Comparison of ENCODE assay signal across 17 cellular contexts in the genomic region with DNA sequence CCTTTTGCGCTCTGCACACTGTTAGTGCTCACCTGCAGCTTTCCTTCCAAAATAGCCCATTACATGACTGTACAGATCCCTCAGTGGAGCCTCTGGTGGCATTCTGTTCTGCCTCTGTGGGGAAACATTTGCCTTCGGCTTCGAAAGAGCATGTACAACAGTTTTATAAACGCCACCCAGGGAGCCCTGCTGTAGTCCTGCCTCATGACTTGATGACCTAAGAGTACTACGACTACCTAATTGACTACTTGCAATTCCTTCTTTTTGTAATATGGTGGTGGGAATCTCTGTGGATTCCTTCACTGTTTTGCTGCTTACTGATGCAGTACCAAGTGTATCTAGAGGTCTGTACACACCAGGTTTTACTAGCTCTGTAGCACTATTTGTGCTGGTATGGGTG.
DNase-seq lines count a peak whose midpoint lies in the region; ATAC-seq lines count a peak whose summit lies in the region.
"Had no signal": no experiment of that assay in that cellular context is flagged by ENCODE, and none has a peak within 500 bp of the region (broad histone marks: within the 10 kb centered on the region; RNA-seq: fewer than 3 reads in every experiment).

No MANE protein-coding gene starts in this region.

- peak overlapping the region; percentile 11; the same call in 1 of the 2 replicates for H3K4me3 ChIP-seq in Jurkat, Clone E6-1 (ENCODE audit: low read length)
- H3K4me3 ChIP-seq: BLaER1 treated with 17β-estradiol and CSF1 and Interleukin-3, amounts not matched to agents 10 nM and 100 nM; K562; PC-9; SJSA1 had no signal

- peaks cover 16% of the 10 kb centered on the region for H3K4me1 Mint-ChIP-seq in activated T-cell treated with anti-CD3 and anti-CD28 coated beads, Interleukin-2, amount 50 U/mL, for 24 hours (ENCODE audit: low read depth)
- peaks cover 5% of the 10 kb centered on the region for H3K4me1 Mint-ChIP-seq in activated T-cell treated with anti-CD3 and anti-CD28 coated beads, Interleukin-2, amount 50 U/mL, for 4 hours (ENCODE audit: low read depth)
- H3K4me1 Mint-ChIP-seq in central memory CD8-positive, alpha-beta T cell: peaks cover 9% of the 10 kb centered on the region

- no peaks in the 10 kb centered on the region for H3K9me3 Mint-ChIP-seq in activated T-cell treated with anti-CD3 and anti-CD28 coated beads, Interleukin-2, amount 50 U/mL, for 24 hours
- H3K9me3 Mint-ChIP-seq in activated T-cell treated with anti-CD3 and anti-CD28 coated beads, Interleukin-2, amount 50 U/mL, for 4 hours: no peaks in the 10 kb centered on the region
- H3K9me3 Mint-ChIP-seq in central memory CD8-positive, alpha-beta T cell: no peaks in the 10 kb centered on the region

- ATAC-seq in activated T-cell treated with anti-CD3 and anti-CD28 coated beads, Interleukin-2, amount 50 U/mL, for 4 hours: no peak
- ATAC-seq in GM18498 (IDR thresholded peaks at IDR 0.05; ENCODE audit: unreplicated experiment): peak; percentile 31
- ATAC-seq in central memory CD8-positive, alpha-beta T cell (replicated peaks; ENCODE audit: extremely low read depth, poor library complexity, severe bottlenecking): peak; percentile 14
- ATAC-seq: K562 had no signal

- DNase-seq in activated T-cell treated with anti-CD3 and anti-CD28 coated beads, Interleukin-2, amount 50 U/mL, for 24 hours: no peak
- no peak for DNase-seq in activated T-cell treated with anti-CD3 and anti-CD28 coated beads, Interleukin-2, amount 50 U/mL, for 4 hours
- DNase-seq in Jurkat, Clone E6-1 (ENCODE audit: low read depth, low spot score): no peak
- DNase-seq in central memory CD8-positive, alpha-beta T cell (ENCODE audit: low spot score in 2 of 2): no peak
- no peak for DNase-seq in activated CD4-positive, CD25-positive, alpha-beta regulatory T cell (lab: John Stamatoyannopoulos, UW)
- DNase-seq in ecto neural progenitor cell (ENCODE audit: low spot score) (no peak), HCEC 1CT (no peak)
- DNase-seq: GOT3, NCI-H1436, NCI-H2081, NCI-H748 treated with DMSO at 0.1 percent for 48 hours, PC-9, SW 1271 had no signal

- H3K36me3 Mint-ChIP-seq in activated T-cell treated with anti-CD3 and anti-CD28 coated beads, Interleukin-2, amount 50 U/mL, for 24 hours (ENCODE audit: low read depth): peaks cover 40% of the 10 kb centered on the region
- H3K36me3 Mint-ChIP-seq in activated T-cell treated with anti-CD3 and anti-CD28 coated beads, Interleukin-2, amount 50 U/mL, for 4 hours (ENCODE audit: insufficient read depth): peaks cover 15% of the 10 kb centered on the region
- peaks cover 23% of the 10 kb centered on the region for H3K36me3 Mint-ChIP-seq in central memory CD8-positive, alpha-beta T cell (ENCODE audit: insufficient read depth)

- no peak overlapping the region for H3K4me3 Mint-ChIP-seq in activated T-cell treated with anti-CD3 and anti-CD28 coated beads, Interleukin-2, amount 50 U/mL, for 24 hours
- H3K4me3 Mint-ChIP-seq in activated T-cell treated with anti-CD3 and anti-CD28 coated beads, Interleukin-2, amount 50 U/mL, for 4 hours: no peak overlapping the region
- H3K4me3 Mint-ChIP-seq in central memory CD8-positive, alpha-beta T cell: no peak overlapping the region

- H3K27me3 Mint-ChIP-seq in activated T-cell treated with anti-CD3 and anti-CD28 coated beads, Interleukin-2, amount 50 U/mL, for 24 hours: no peaks in the 10 kb centered on the region
- no peaks in the 10 kb centered on the region for H3K27me3 Mint-ChIP-seq in activated T-cell treated with anti-CD3 and anti-CD28 coated beads, Interleukin-2, amount 50 U/mL, for 4 hours (ENCODE audit: low read depth)
- no peaks in the 10 kb centered on the region for H3K27me3 Mint-ChIP-seq in central memory CD8-positive, alpha-beta T cell

- peak overlapping the region; percentile 85 for H3K27ac Mint-ChIP-seq in activated T-cell treated with anti-CD3 and anti-CD28 coated beads, Interleukin-2, amount 50 U/mL, for 24 hours
- H3K27ac Mint-ChIP-seq in central memory CD8-positive, alpha-beta T cell (ENCODE audit: low read depth): no peak overlapping the region

Comparison
In these comparisons a context has a peak if more than half of its experiments do, and no peak if none do; other contexts are left out.
1. ATAC-seq: peak in GM18498 (single experiment) and central memory CD8-positive, alpha-beta T cell (single experiment); none in activated T-cell treated with anti-CD3 and anti-CD28 coated beads, Interleukin-2, amount 50 U/mL, for 4 hours (0 of 2).